ENCODE assay signal across 17 cellular contexts in genomic region chr6:43759926-43760798, GRCh38. TPM values are rescaled to one million over a fixed set of nuclear protein-coding genes. Genes with fewer than 3 reads are reported as not detected.
DNase-seq lines count a peak whose midpoint lies in the region; ATAC-seq, FAIRE-seq and TF ChIP-seq lines count a peak whose summit lies in the region.
"Had no signal": no experiment of that assay in that cellular context is flagged by ENCODE, and none has a peak within 500 bp of the region (broad histone marks: within the 10 kb centered on the region; RNA-seq: fewer than 3 reads in every experiment).

No MANE protein-coding gene starts in this region.

- no peak overlapping the region for H2BK5ac ChIP-seq in neuronal stem cell (ENCODE audit: low read length)

- TF ChIP-seq EP300 in upper lobe of left lung (IDR thresholded peaks at IDR 0.05): peak in 1 of 4 donors; percentile 35

- no peaks in the 10 kb centered on the region for H3K79me2 ChIP-seq in endothelial cell of umbilical vein (ENCODE audit: control insufficient read depth, insufficient read depth, low read length)

- no peak overlapping the region for H2BK12ac ChIP-seq in neuronal stem cell (ENCODE audit: low read length)

- dilution Hi-C loops in endothelial cell of umbilical vein (cut with MboI; ENCODE audit: extremely low pct_ligation_motif_present, low sequenced_read_pairs): no loop called here

- CTCF ChIA-PET in endothelial cell of umbilical vein (lab: Charles Lee): interaction anchor here (0.7 to 8.2 kb wide), 7 partner anchors 10 to 319 kb away, joined by 3 to 71 read pairs (median 6); partner anchors contain the start of gene VEGFA

- H3K9me3 ChIP-seq in endothelial cell of umbilical vein (replicated peaks; ENCODE audit: control insufficient read depth, insufficient read depth, low read length) (no peaks in the 10 kb centered on the region), neuronal stem cell (replicated peaks in 1 of 2; ENCODE audit: control insufficient read depth in 2 of 2, insufficient read depth in 1 of 2, low read depth in 1 of 2, low read length in 2 of 2) (no peaks in the 10 kb centered on the region), upper lobe of left lung (no peaks in the 10 kb centered on the region)
- H3K9me3 ChIP-seq: MG63 had no signal

- WGBS in neuronal stem cell (ENCODE audit: extremely low coverage in 2 of 2, insufficient read length in 2 of 2, insufficient replicate concordance in 1 of 2), 2 donors: no CpG with 5 or more reads among the region's 12 CpGs
- WGBS in upper lobe of left lung, 2 donors: 64 to 65% methylated on average over 10 to 12 of the region's 12 CpGs

- BruUV-seq in endothelial cell of umbilical vein (replicated peaks; lab: Mats Ljungman, UMichigan): no TSS peak

- H3K27ac ChIP-seq in endothelial cell of umbilical vein (ENCODE audit: insufficient read depth, low read depth, low read length) (no peak overlapping the region), neuronal stem cell (replicated peaks; ENCODE audit: low read length) (no peak overlapping the region), upper lobe of left lung (peak overlapping the region in 3 of 4 donors; percentile 8 to 77 (median 52))
- H3K27ac ChIP-seq: 22Rv1 had no signal

- no peak overlapping the region for H2BK120ac ChIP-seq in neuronal stem cell (ENCODE audit: low read depth, low read length)

- H3K9me1 ChIP-seq in endothelial cell of umbilical vein (replicated peaks; ENCODE audit: control insufficient read depth, extremely low read depth, insufficient read depth, low read length): no peaks in the 10 kb centered on the region

- H3K4me3 ChIP-seq in endothelial cell of umbilical vein (replicated peaks in 1 of 3; ENCODE audit: insufficient read depth in 1 of 3, low read depth in 1 of 3, low read length in 3 of 3) (no peak overlapping the region), neuronal stem cell (ENCODE audit: low read length in 2 of 2) (no peak overlapping the region), upper lobe of left lung (no peak overlapping the region)
- H3K4me3 ChIP-seq: MG63 had no signal

- POLR2A ChIA-PET in endothelial cell of umbilical vein (lab: Charles Lee): no interaction called here

- TF ChIP-seq CTCF in endothelial cell of umbilical vein (IDR thresholded peaks at IDR 0.05; ENCODE audit: extremely low read depth in 1 of 2, insufficient read depth in 1 of 2, low read depth in 1 of 2, low read length in 2 of 2) (no peak), upper lobe of left lung (IDR thresholded peaks at IDR 0.05) (no peak)

- TF ChIP-seq POLR2A in endothelial cell of umbilical vein (IDR thresholded peaks at IDR 0.05; ENCODE audit: low read depth, low read length) (no peak), upper lobe of left lung (IDR thresholded peaks at IDR 0.05) (no peak)

- H4K8ac ChIP-seq in neuronal stem cell (ENCODE audit: low read depth, low read length): no peak overlapping the region

- DNase-seq in DMS53 (lab: John Stamatoyannopoulos, UW) (peak; percentile 35), DMS53 treated with DMSO at 0.1 percent for 48 hours (lab: John Stamatoyannopoulos, UW; ENCODE audit: unreplicated experiment) (no peak), endothelial cell of umbilical vein (ENCODE audit: low read depth, low spot score) (no peak), neuronal stem cell (ENCODE audit: low spot score) (no peak), upper lobe of left lung (no peak), NOMO-1 treated with dmso at 0.1 percent for 144 hours (lab: John Stamatoyannopoulos, UW; ENCODE audit: unreplicated experiment) (no peak), NCI-H1105 treated with DMSO at 0.1 percent for 48 hours (lab: John Stamatoyannopoulos, UW) (no peak), NCI-H526 treated with DMSO at 0.1 percent for 48 hours (lab: John Stamatoyannopoulos, UW) (no peak)
- DNase-seq: CD4-positive, alpha-beta T cell; GOT3; HFFc6; MG63; NCI-H1092; NCI-H2081 treated with DMSO at 0.1 percent for 48 hours; NCI-H510A treated with DMSO at 0.1 percent for 48 hours; SHP77 had no signal

- no peak overlapping the region for H2AK5ac ChIP-seq in neuronal stem cell (ENCODE audit: low read depth, low read length)

- H3K4me2 ChIP-seq in endothelial cell of umbilical vein (ENCODE audit: insufficient read depth, low read length): no peak overlapping the region
- no peak overlapping the region for H3K4me2 ChIP-seq in neuronal stem cell (ENCODE audit: insufficient read depth, low read length, poor library complexity, severe bottlenecking)

- H3K14ac ChIP-seq in neuronal stem cell (ENCODE audit: low read length): no peak overlapping the region

- H3K18ac ChIP-seq in neuronal stem cell (ENCODE audit: low read length): peak overlapping the region; percentile 22

- H3K36me3 ChIP-seq in endothelial cell of umbilical vein (ENCODE audit: control insufficient read depth in 2 of 2, extremely low read depth in 1 of 2, insufficient read depth in 2 of 2, low read length in 2 of 2): no peaks in the 10 kb centered on the region
- no peaks in the 10 kb centered on the region for H3K36me3 ChIP-seq in neuronal stem cell (replicated peaks in 1 of 2; ENCODE audit: control insufficient read depth in 2 of 2, insufficient read depth in 2 of 2, low read length in 2 of 2)
- no peaks in the 10 kb centered on the region for H3K36me3 ChIP-seq in upper lobe of left lung
- H3K36me3 ChIP-seq: MG63 had no signal

- intact Hi-C loops in endothelial cell of umbilical vein (cut with micrococcal nuclease): loop anchor here (2.0 kb wide), 1 partner anchor 35 kb away; no protein-coding TSS in a partner anchor

- H3K79me1 ChIP-seq in neuronal stem cell (ENCODE audit: low read depth, low read length): no peaks in the 10 kb centered on the region

- no peak overlapping the region for H2BK15ac ChIP-seq in neuronal stem cell (ENCODE audit: low read length)

- H3K4me1 ChIP-seq in endothelial cell of umbilical vein (ENCODE audit: control insufficient read depth, extremely low read depth, insufficient read depth, low read length) (no peaks in the 10 kb centered on the region), neuronal stem cell (ENCODE audit: control insufficient read depth in 2 of 2, insufficient read depth in 1 of 2, low read depth in 1 of 2, low read length in 2 of 2) (peaks cover 0 to 8% of the 10 kb centered on the region in 2 donors), upper lobe of left lung (peaks cover 3 to 19% (median 10%) of the 10 kb centered on the region in 4 donors)

- peak in 1 of 2 donors; percentile 68 for ATAC-seq in upper lobe of left lung (ENCODE audit: low FRiP score in 2 of 2)

- no peaks in the 10 kb centered on the region for H4K20me1 ChIP-seq in endothelial cell of umbilical vein (replicated peaks; ENCODE audit: control insufficient read depth, extremely low read depth, insufficient read depth, low read length)

- no peak overlapping the region for H3K4ac ChIP-seq in neuronal stem cell (ENCODE audit: low read length)

- no peak overlapping the region for H3K23ac ChIP-seq in neuronal stem cell (ENCODE audit: low read depth, low read length, poor library complexity)

- H4K91ac ChIP-seq in neuronal stem cell (ENCODE audit: low read depth, low read length, poor library complexity): no peak overlapping the region

- H2AFZ ChIP-seq in endothelial cell of umbilical vein (ENCODE audit: low read depth, low read length) (no peak overlapping the region), neuronal stem cell (ENCODE audit: low read length) (no peak overlapping the region)

- H3K27me3 ChIP-seq in endothelial cell of umbilical vein (ENCODE audit: control insufficient read depth in 2 of 2, insufficient read depth in 2 of 2, low read length in 2 of 2) (peaks cover 8 to 16% of the 10 kb centered on the region in 2 experiments), neuronal stem cell (ENCODE audit: control insufficient read depth in 3 of 3, insufficient read depth in 3 of 3, low read depth in 1 of 3, low read length in 3 of 3) (peaks cover 0 to 64% (median 0%) of the 10 kb centered on the region in 3 experiments), upper lobe of left lung (no peaks in the 10 kb centered on the region)
- H3K27me3 ChIP-seq: MG63 had no signal

- no peak for FAIRE-seq in endothelial cell of umbilical vein (lab: Jason Lieb, UNC)

- H3K9ac ChIP-seq in endothelial cell of umbilical vein (replicated peaks; ENCODE audit: extremely low read depth, insufficient read depth, low read length) (no peak overlapping the region), neuronal stem cell (ENCODE audit: low read depth, low read length, poor library complexity) (no peak overlapping the region)

TF ChIP-seq in endothelial cell of umbilical vein, 7 proteins besides CTCF, POLR2A, EP300 and RAD21:
- TF ChIP-seq JUN (IDR thresholded peaks at IDR 0.05; ENCODE audit: borderline replicate concordance, insufficient read depth, insufficient read length, low read depth): no peak
- no peak for TF ChIP-seq POLR2AphosphoS5 (IDR thresholded peaks at IDR 0.05; ENCODE audit: insufficient read depth, low read depth, low read length)
- TF ChIP-seq FOS (IDR thresholded peaks at IDR 0.05; ENCODE audit: borderline replicate concordance, insufficient read depth, low read length): no peak
- TF ChIP-seq MYC (IDR thresholded peaks at IDR 0.05; ENCODE audit: low read depth, low read length): no peak
- peak; percentile 33 for TF ChIP-seq EZH2 (IDR thresholded peaks at IDR 0.05; ENCODE audit: borderline replicate concordance, low read depth, low read length, severe bottlenecking)
- no peak for TF ChIP-seq GATA2 (IDR thresholded peaks at IDR 0.05; ENCODE audit: insufficient read depth, insufficient read length, low read depth, low read length)
- TF ChIP-seq MAX (IDR thresholded peaks at IDR 0.05; ENCODE audit: insufficient read depth, insufficient read length): no peak

RNA-seq across cellular contexts. Expression of gene VEGFA, which starts 9.8 kb away (rescaled TPM):
- total RNA-seq in endothelial cell of umbilical vein (16.6 and 18.1 TPM in 2 replicates), upper lobe of left lung (100 to 1,000 TPM; 129 to 564 (median 261) TPM)
- 19.9 and 26.2 TPM in 2 replicates for polyA plus RNA-seq in endothelial cell of umbilical vein
- polyA plus RNA-seq in endothelial cell of umbilical vein (2011; cell fraction: cytosol; rRNA removed): 25.8 and 26.3 TPM in 2 replicates
- polyA plus RNA-seq in endothelial cell of umbilical vein (2011; cell fraction: nucleus; rRNA removed): 85.5 and 96.9 TPM in 2 replicates
- 15.5 and 19.0 TPM in 2 replicates for polyA plus RNA-seq in endothelial cell of umbilical vein (2012)
- polyA minus RNA-seq in endothelial cell of umbilical vein: 44.6 and 71.9 TPM in 2 replicates
- 44.8 TPM for polyA minus RNA-seq in endothelial cell of umbilical vein (2011; cell fraction: cytosol; rRNA and poly(A)+ RNA removed)
- polyA minus RNA-seq in endothelial cell of umbilical vein (2011; cell fraction: nucleus; rRNA and poly(A)+ RNA removed): 16.2 and 21.6 TPM in 2 replicates
- polyA plus RNA-seq in neuronal stem cell (2013, experiment 1 of 2): 29.0 TPM
- 29.1 TPM for polyA plus RNA-seq in neuronal stem cell (2013, experiment 2 of 2)

Comparison
In these comparisons a context has a peak if more than half of its experiments do, and no peak if none do; other contexts are left out.
1. H3K27ac ChIP-seq: peak in upper lobe of left lung (3 of 4); none in endothelial cell of umbilical vein (single experiment) and neuronal stem cell (single experiment).